Comparison of ENCODE assay signal across 9 cellular contexts in genomic region chr9:100351508-100351907, GRCh38. TPM values are rescaled to one million over a fixed set of nuclear protein-coding genes. Genes with fewer than 3 reads are reported as not detected.
DNase-seq lines count a peak whose midpoint lies in the region; ATAC-seq and TF ChIP-seq lines count a peak whose summit lies in the region.
"Had no signal": no experiment of that assay in that cellular context is flagged by ENCODE, and none has a peak within 500 bp of the region (broad histone marks: within the 10 kb centered on the region; RNA-seq: fewer than 3 reads in every experiment).

No MANE protein-coding gene starts in this region.

- no peaks in the 10 kb centered on the region for H3K27me3 ChIP-seq in lung (ENCODE audit: control insufficient read depth, insufficient read depth)

- H3K27me3 Mint-ChIP-seq in activated naive CD4-positive, alpha-beta T cell treated with anti-CD3 and anti-CD28 coated beads, Interleukin-2, amount 50 U/mL, for 24 hours, result no peaks in the 10 kb centered on the region
- no peaks in the 10 kb centered on the region for H3K27me3 Mint-ChIP-seq in type B pancreatic cell

- H3K27ac ChIP-seq in lung (ENCODE audit: low read depth in 1 of 2, low read length in 1 of 2), result no peak overlapping the region

- H3K4me1 Mint-ChIP-seq in activated naive CD4-positive, alpha-beta T cell treated with anti-CD3 and anti-CD28 coated beads, Interleukin-2, amount 50 U/mL, for 24 hours, result peaks cover 64% of the 10 kb centered on the region
- peaks cover 40% of the 10 kb centered on the region for H3K4me1 Mint-ChIP-seq in type B pancreatic cell (ENCODE audit: unreplicated experiment)

- in situ Hi-C loops in astrocyte of the spinal cord (cut with HindIII; ENCODE audit: low sequenced_read_pairs), result no loop called here

- peaks cover 0 to 6% of the 10 kb centered on the region in 2 donors for H3K36me3 ChIP-seq in lung (ENCODE audit: control insufficient read depth in 2 of 2, insufficient read depth in 2 of 2, low read length in 2 of 2)

- H3K9me3 Mint-ChIP-seq in activated naive CD4-positive, alpha-beta T cell treated with anti-CD3 and anti-CD28 coated beads, Interleukin-2, amount 50 U/mL, for 24 hours, result no peaks in the 10 kb centered on the region
- H3K9me3 Mint-ChIP-seq in type B pancreatic cell, result peaks cover 12% of the 10 kb centered on the region

- WGBS in lung, 2 donors, result 40 to 41% methylated on average over 5 of the region's 5 CpGs

- no peak for ATAC-seq in lung (ENCODE audit: insufficient read depth, low FRiP score)

- TF ChIP-seq CTCF in astrocyte of the spinal cord (IDR thresholded peaks at IDR 0.05; ENCODE audit: low read depth, low read length), result no peak
- no peak for TF ChIP-seq CTCF in lung (IDR thresholded peaks at IDR 0.05; ENCODE audit: control extremely low read depth, extremely low read depth)
- no peak for TF ChIP-seq CTCF in type B pancreatic cell (conservative IDR thresholded peaks at IDR 0.05)

- no peak for DNase-seq in activated naive CD4-positive, alpha-beta T cell treated with anti-CD3 and anti-CD28 coated beads, Interleukin-2, amount 50 U/mL, for 16 hours
- DNase-seq in astrocyte of the spinal cord (ENCODE audit: low read depth, low spot score), result no peak
- DNase-seq in lung (ENCODE audit: low spot score), result no peak
- no peak for DNase-seq in type B pancreatic cell (ENCODE audit: extremely low spot score, unreplicated experiment)
- no peak for DNase-seq in ecto neural progenitor cell (ENCODE audit: low spot score)
- no peak for DNase-seq in OCI-M2 (lab: John Stamatoyannopoulos, UW; ENCODE audit: unreplicated experiment)
- no peak for DNase-seq in GOT3 (lab: John Stamatoyannopoulos, UW)
- DNase-seq: activated CD8-positive, alpha-beta memory T cell treated with anti-CD3 and anti-CD28 coated beads, Interleukin-2, amount 50 U/mL, for 4 hours had no signal

- H3K9me3 ChIP-seq in lung (ENCODE audit: control insufficient read depth in 2 of 2, insufficient read depth in 1 of 2, low read length in 1 of 2), result no peaks in the 10 kb centered on the region

- H3K4me1 ChIP-seq in lung (ENCODE audit: control insufficient read depth in 2 of 2, insufficient read depth in 2 of 2, low read length in 2 of 2), result peaks cover 0 to 18% of the 10 kb centered on the region in 2 donors

- H3K4me3 ChIP-seq in astrocyte of the spinal cord (ENCODE audit: low read depth, low read length), result peak overlapping the region; percentile 84
- H3K4me3 ChIP-seq in lung, result peak overlapping the region; percentile 94

- peaks cover 2% of the 10 kb centered on the region for H3K36me3 Mint-ChIP-seq in activated naive CD4-positive, alpha-beta T cell treated with anti-CD3 and anti-CD28 coated beads, Interleukin-2, amount 50 U/mL, for 24 hours
- peaks cover 17% of the 10 kb centered on the region for H3K36me3 Mint-ChIP-seq in type B pancreatic cell

- peak overlapping the region; percentile 63 for H3K27ac Mint-ChIP-seq in activated naive CD4-positive, alpha-beta T cell treated with anti-CD3 and anti-CD28 coated beads, Interleukin-2, amount 50 U/mL, for 24 hours
- H3K27ac Mint-ChIP-seq in type B pancreatic cell, result peak overlapping the region; percentile 86

- H3K4me3 Mint-ChIP-seq in activated naive CD4-positive, alpha-beta T cell treated with anti-CD3 and anti-CD28 coated beads, Interleukin-2, amount 50 U/mL, for 24 hours, result peak overlapping the region; percentile 94
- peak overlapping the region; percentile 92 for H3K4me3 Mint-ChIP-seq in type B pancreatic cell

RNA-seq across cellular contexts. Expression of gene TEX10, which starts 1.2 kb away (rescaled TPM):
- 10 to 100 TPM; 11.2 to 37.4 TPM for total RNA-seq in lung
- 1 to 10 TPM; 5.1 to 8.0 TPM for polyA plus RNA-seq in lung
- 34.2 and 41.9 TPM in 2 replicates for total RNA-seq in type B pancreatic cell (ENCODE audit: low replicate concordance)
